17 cellular contexts compared by ENCODE assay signal in the genomic region with DNA sequence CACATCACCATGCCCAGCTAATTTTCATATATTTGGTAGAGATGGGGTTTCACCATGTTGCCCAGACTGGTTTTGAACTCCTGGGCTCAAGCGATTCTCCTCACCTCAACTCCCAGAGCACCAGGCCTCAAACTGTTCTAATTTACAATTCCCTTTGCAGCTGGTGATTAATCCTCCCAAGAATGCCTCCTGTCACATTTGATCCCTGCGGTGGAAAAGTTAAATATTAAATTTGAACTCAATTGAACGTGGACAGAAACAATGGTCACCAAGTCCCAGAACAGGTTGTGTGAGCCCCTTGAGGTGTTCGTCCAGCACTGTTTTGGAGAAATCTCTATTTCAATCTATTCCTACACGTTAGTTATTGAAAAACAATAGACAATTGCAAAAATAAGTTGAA. TPM values are rescaled to one million over a fixed set of nuclear protein-coding genes. Genes with fewer than 3 reads are reported as not detected.
DNase-seq lines count a peak whose midpoint lies in the region; ATAC-seq and TF ChIP-seq lines count a peak whose summit lies in the region.
"Had no signal": no experiment of that assay in that cellular context is flagged by ENCODE, and none has a peak within 500 bp of the region (broad histone marks: within the 10 kb centered on the region; RNA-seq: fewer than 3 reads in every experiment).

No MANE protein-coding gene starts in this region.

- no peak overlapping the region for H3K4me2 ChIP-seq in PC-3 (ENCODE audit: low read length)

- H4K20me1 ChIP-seq in PC-3 (ENCODE audit: low read length): no peaks in the 10 kb centered on the region

- peaks cover 46% of the 10 kb centered on the region for H3K4me1 ChIP-seq in PC-3 (ENCODE audit: insufficient read depth, low read length)

- H3K9ac ChIP-seq in PC-3 (ENCODE audit: low read length): no peak overlapping the region
- H3K9ac ChIP-seq: parathyroid adenoma had no signal

- peak; percentile 36 for DNase-seq in DMS53 (lab: John Stamatoyannopoulos, UW)
- peak; percentile 66 for DNase-seq in PC-3
- DNase-seq in epithelial cell of proximal tubule (ENCODE audit: low read depth): peak; percentile 76
- peak; percentile 96 for DNase-seq in renal cortical epithelial cell (ENCODE audit: low read depth)
- no peak for DNase-seq in T-helper 1 cell
- DNase-seq in NCI-H510A treated with DMSO at 0.1 percent for 48 hours (lab: John Stamatoyannopoulos, UW): no peak
- no peak for DNase-seq in NCI-H345 treated with DMSO at 0.1 percent for 48 hours (lab: John Stamatoyannopoulos, UW; ENCODE audit: unreplicated experiment)
- DNase-seq: activated CD4-positive, alpha-beta T cell treated with anti-CD3 and anti-CD28 coated beads, Interleukin-2, amount 10 ng/mL, durations not matched to agents 7 days and 5 days; activated CD8-positive, alpha-beta memory T cell treated with anti-CD3 and anti-CD28 coated beads, Interleukin-2, amount 50 U/mL, for 48 hours; cerebellar nuclear complex; glutamatergic neuron; NCI-H2227 treated with DMSO at 0.1 percent for 48 hours; stimulated activated naive CD8-positive, alpha-beta T cell treated with anti-CD3 and anti-CD28 coated beads, Interleukin-15, amount 100 ng/mL, for 72 hours had no signal

- H3F3A ChIP-seq in PC-3 (ENCODE audit: low read length, unreplicated experiment): peaks cover 10% of the 10 kb centered on the region

- H2AFZ ChIP-seq in PC-3 (ENCODE audit: low read length): no peak overlapping the region
- H2AFZ ChIP-seq: parathyroid adenoma had no signal

- H3K9me3 ChIP-seq in PC-3 (ENCODE audit: low read length): no peaks in the 10 kb centered on the region

- H3K36me3 ChIP-seq in PC-3 (ENCODE audit: low read depth, low read length): no peaks in the 10 kb centered on the region

- no peak overlapping the region for H3K4me3 ChIP-seq in PC-3 (ENCODE audit: low read length)
- peak overlapping the region; percentile 3 for H3K4me3 ChIP-seq in epithelial cell of proximal tubule (ENCODE audit: low read depth, low read length)
- H3K4me3 ChIP-seq: skin epidermis had no signal

- intact Hi-C loops in PC-3 (cut with micrococcal nuclease): no loop called here

- POLR2A ChIA-PET in PC-3 (lab: Charles Lee; ENCODE audit: unreplicated experiment): no interaction called here

- no peaks in the 10 kb centered on the region for H3K27me3 ChIP-seq in PC-3 (ENCODE audit: low read length)

- no peak for ATAC-seq in PC-3
- no peak for ATAC-seq in GM21717 (IDR thresholded peaks at IDR 0.05; ENCODE audit: unreplicated experiment)
- ATAC-seq: stimulated activated naive CD8-positive, alpha-beta T cell treated with anti-CD3 and anti-CD28 coated beads, Interleukin-15, amount 100 ng/mL, for 72 hours had no signal

- CTCF ChIA-PET in PC-3 (lab: Charles Lee): interaction anchor here (0.7 kb wide), 1 partner anchor 29 kb away, joined by 3 read pairs; a partner anchor contains a TSS

- BruUV-seq in PC-3 (replicated peaks; lab: Mats Ljungman, UMichigan): no TSS peak

- no peaks in the 10 kb centered on the region for H3K79me2 ChIP-seq in PC-3 (ENCODE audit: low read length)
- H3K79me2 ChIP-seq: parathyroid adenoma had no signal

- H3K27ac ChIP-seq in PC-3 (ENCODE audit: low read length): no peak overlapping the region
- H3K27ac ChIP-seq: parathyroid adenoma had no signal

- no peaks in the 10 kb centered on the region for H3K9me2 ChIP-seq in PC-3 (replicated peaks; ENCODE audit: low read length)

- no peak for TF ChIP-seq CTCF in PC-3 (conservative IDR thresholded peaks at IDR 0.05; ENCODE audit: low read depth, low read length)
- TF ChIP-seq CTCF in epithelial cell of proximal tubule (conservative IDR thresholded peaks at IDR 0.05; ENCODE audit: low read depth, low read length): no peak

RNA-seq across cellular contexts. Expression of a gene that starts 2.0 kb away (rescaled TPM):
- total RNA-seq in PC-3 (2014; rRNA removed) (0.07 and 0.40 TPM in 2 replicates), epithelial cell of proximal tubule (0.36 and 1.6 TPM in 2 replicates), renal cortical epithelial cell (0.10 TPM in 1 of 2 replicates, not detected in the other)
- total RNA-seq: G401 had no signal

RNA-seq across cellular contexts. Expression of a gene that starts 22.2 kb away (rescaled TPM):
- total RNA-seq in PC-3 (2014; rRNA removed): 0.81 and 1.9 TPM in 2 replicates
- 0.14 and 0.17 TPM in 2 replicates for total RNA-seq in epithelial cell of proximal tubule
- under 0.01 and 0.65 TPM in 2 replicates for total RNA-seq in renal cortical epithelial cell

RNA-seq across cellular contexts. Expression of a gene that starts 28.8 kb away (rescaled TPM):
- total RNA-seq in PC-3 (2014; rRNA removed): 25.2 and 27.2 TPM in 2 replicates
- total RNA-seq in epithelial cell of proximal tubule: 17.8 and 27.8 TPM in 2 replicates
- total RNA-seq in renal cortical epithelial cell: 5.9 and 17.0 TPM in 2 replicates

RNA-seq across cellular contexts. Expression of a gene that starts 30.9 kb away (rescaled TPM):
- total RNA-seq in PC-3 (2014; rRNA removed) (27.4 and 31.3 TPM in 2 replicates), epithelial cell of proximal tubule (19.8 and 24.7 TPM in 2 replicates), renal cortical epithelial cell (39.6 and 40.6 TPM in 2 replicates)

RNA-seq across cellular contexts. Expression of a gene that starts 39.7 kb away (rescaled TPM):
- total RNA-seq in PC-3 (2014; rRNA removed) (459 and 482 TPM in 2 replicates), epithelial cell of proximal tubule (228 and 360 TPM in 2 replicates), renal cortical epithelial cell (209 and 238 TPM in 2 replicates)

Comparison
In these comparisons a context has a peak if more than half of its experiments do, and no peak if none do; other contexts are left out.
1. DNase-seq: peak in DMS53 (single experiment), PC-3 (single experiment), epithelial cell of proximal tubule (single experiment) and renal cortical epithelial cell (single experiment); none in T-helper 1 cell (0 of 5), NCI-H510A treated with DMSO at 0.1 percent for 48 hours (single experiment) and NCI-H345 treated with DMSO at 0.1 percent for 48 hours (single experiment).